In the genomic region with DNA sequence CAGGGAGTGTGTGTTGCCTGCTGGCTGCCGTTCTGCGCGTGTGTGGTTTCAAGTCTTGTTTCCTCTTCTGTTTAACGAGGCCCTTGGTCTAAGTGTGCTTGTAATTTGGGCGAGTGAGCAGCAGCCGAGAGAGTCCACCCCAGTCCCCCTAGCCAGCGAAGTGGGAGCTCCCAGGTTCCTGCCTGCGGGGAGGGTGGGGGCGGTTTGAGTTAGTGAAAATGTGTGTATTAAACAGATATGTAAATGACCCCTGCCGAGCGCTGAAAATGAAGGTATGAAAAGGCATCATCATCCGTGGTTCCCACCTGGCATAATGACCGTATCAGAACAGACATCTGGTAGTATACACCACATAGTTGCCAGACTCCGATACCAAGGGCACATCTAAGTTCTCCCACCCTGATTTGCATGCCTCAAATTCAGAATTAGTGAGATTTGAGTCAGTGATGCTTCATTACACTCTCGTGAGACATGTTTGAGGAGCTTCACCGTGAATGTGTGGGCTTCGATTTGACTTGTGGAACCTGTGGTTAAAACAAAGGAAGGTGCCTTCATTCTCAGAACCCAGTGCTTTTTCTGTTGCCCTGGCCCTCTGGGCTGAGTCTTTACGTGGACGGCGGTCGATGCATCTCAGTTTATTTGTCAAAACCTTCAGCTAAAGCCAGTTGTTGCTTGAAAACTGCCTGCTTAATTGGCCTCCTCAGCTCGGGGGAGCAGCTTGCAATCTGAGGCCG, we compare ENCODE assay signal across 10 cellular contexts.
DNase-seq lines count a peak whose midpoint lies in the region; ATAC-seq and TF ChIP-seq lines count a peak whose summit lies in the region.
"Had no signal": no experiment of that assay in that cellular context is flagged by ENCODE, and none has a peak within 500 bp of the region (broad histone marks: within the 10 kb centered on the region; RNA-seq: fewer than 3 reads in every experiment).

No MANE protein-coding gene starts in this region.

- intact Hi-C loops in body of pancreas (cut with DNase I) (no loop called here), thyroid gland (cut with DNase I) (no loop called here)

- H3K27me3 Mint-ChIP-seq in T-cell = no peaks in the 10 kb centered on the region

- H3K36me3 ChIP-seq in body of pancreas (replicated peaks in 1 of 2; ENCODE audit: insufficient read depth in 1 of 2, low read depth in 2 of 2) (peaks cover 4 to 6% of the 10 kb centered on the region in 2 donors), thyroid gland (no peaks in the 10 kb centered on the region), brain microvascular endothelial cell (replicated peaks) (peaks cover 2% of the 10 kb centered on the region)

- no peaks in the 10 kb centered on the region for H3K9me3 Mint-ChIP-seq in T-cell

- H3K4me3 ChIP-seq in body of pancreas (no peak overlapping the region), thyroid gland (replicated peaks in 1 of 3) (no peak overlapping the region), brain microvascular endothelial cell (ENCODE audit: low read depth, low read length) (no peak overlapping the region)
- H3K4me3 ChIP-seq: skin epidermis had no signal

- WGBS in body of pancreas, 2 donors = 75 to 93% methylated on average over 20 to 23 of the region's 23 CpGs
- 86 to 87% methylated on average over 23 of the region's 23 CpGs for WGBS in thyroid gland, 2 donors

- peak overlapping the region; percentile 84 to 91 for H3K27ac Mint-ChIP-seq in T-cell

- no peak for TF ChIP-seq POLR2A in body of pancreas (IDR thresholded peaks at IDR 0.05)
- TF ChIP-seq POLR2A in thyroid gland (IDR thresholded peaks at IDR 0.05) = no peak

- peaks cover 38 to 52% (median 39%) of the 10 kb centered on the region in 3 donors for H3K4me1 Mint-ChIP-seq in T-cell

- no peak for TF ChIP-seq CTCF in body of pancreas (IDR thresholded peaks at IDR 0.05)
- TF ChIP-seq CTCF in thyroid gland (IDR thresholded peaks at IDR 0.05) = no peak
- TF ChIP-seq CTCF in brain microvascular endothelial cell (IDR thresholded peaks at IDR 0.05; ENCODE audit: low read depth, low read length, missing control alignments) = no peak

- POLR2A ChIA-PET in T-cell (lab: Charles Lee) = no interaction called here

- no peaks in the 10 kb centered on the region for H3K27me3 ChIP-seq in body of pancreas
- H3K27me3 ChIP-seq in thyroid gland = no peaks in the 10 kb centered on the region
- no peaks in the 10 kb centered on the region for H3K27me3 ChIP-seq in brain microvascular endothelial cell (replicated peaks)

- in situ Hi-C loops in brain microvascular endothelial cell (cut with HindIII; ENCODE audit: low pct_ligation_motif_present, low sequenced_read_pairs) = no loop called here

- ATAC-seq in GM18867 (IDR thresholded peaks at IDR 0.05; ENCODE audit: unreplicated experiment) (peak; percentile 87), HG02763 (IDR thresholded peaks at IDR 0.05; ENCODE audit: unreplicated experiment) (peak; percentile 89), T-cell (replicated peaks in 1 of 4) (peak; percentile 58 to 81 (median 74)), body of pancreas (no peak)

- DNase-seq in T-cell (peak in 9 of 34 experiments; percentile 23 to 36 (median 29)), germinal center (ENCODE audit: low spot score) (peak; percentile 80), body of pancreas (no peak), glomerular visceral epithelial cell (ENCODE audit: extremely low spot score) (no peak), thyroid gland (no peak), brain microvascular endothelial cell (no peak)

- H3K4me3 Mint-ChIP-seq in T-cell = peak overlapping the region; percentile 68 to 77 (median 73)

- no peaks in the 10 kb centered on the region for H3K9me3 ChIP-seq in body of pancreas
- H3K9me3 ChIP-seq in thyroid gland = no peaks in the 10 kb centered on the region

- CTCF ChIA-PET in T-cell (lab: Charles Lee) = interaction anchor here in 1 of 2 donors (1.3 kb wide), 1 partner anchor 21 kb away, joined by 4 read pairs; no protein-coding TSS in a partner anchor

- H3K4me1 ChIP-seq in body of pancreas = no peaks in the 10 kb centered on the region
- H3K4me1 ChIP-seq in thyroid gland = no peaks in the 10 kb centered on the region

- H3K36me3 Mint-ChIP-seq in T-cell = peaks cover 36% of the 10 kb centered on the region

- H3K27ac ChIP-seq in body of pancreas (no peak overlapping the region), thyroid gland (no peak overlapping the region), brain microvascular endothelial cell (no peak overlapping the region)
- H3K27ac ChIP-seq: epithelial cell of prostate had no signal
